11 cellular contexts compared by ENCODE assay signal in the genomic region with DNA sequence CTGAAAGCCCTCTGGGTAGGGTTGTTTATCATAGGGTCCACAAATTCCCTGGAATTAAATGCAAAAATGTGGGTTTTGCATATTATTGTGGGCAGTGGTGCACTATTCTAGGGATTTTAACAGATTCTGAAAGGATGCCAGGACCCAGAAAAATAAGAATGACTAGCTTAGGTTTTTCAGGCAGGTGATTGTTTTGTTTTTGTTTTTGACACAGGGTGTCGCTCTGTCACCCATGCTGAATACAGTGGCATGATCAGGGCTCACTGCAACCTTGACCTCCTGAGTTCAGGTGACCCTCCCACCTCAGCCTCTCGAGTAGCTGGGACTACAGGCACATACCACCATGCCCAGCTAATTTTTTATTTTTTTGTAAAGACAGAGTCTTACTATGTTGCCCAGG. TPM values are rescaled to one million over a fixed set of nuclear protein-coding genes. Genes with fewer than 3 reads are reported as not detected.
DNase-seq lines count a peak whose midpoint lies in the region; ATAC-seq and TF ChIP-seq lines count a peak whose summit lies in the region.
"Had no signal": no experiment of that assay in that cellular context is flagged by ENCODE, and none has a peak within 500 bp of the region (broad histone marks: within the 10 kb centered on the region; RNA-seq: fewer than 3 reads in every experiment).

No MANE protein-coding gene starts in this region.

- H3K4me3 Mint-ChIP-seq in activated naive CD4-positive, alpha-beta T cell treated with anti-CD3 and anti-CD28 coated beads, Interleukin-2, amount 10 ng/mL, durations not matched to agents 7 days and 5 days = no peak overlapping the region
- no peak overlapping the region for H3K4me3 Mint-ChIP-seq in effector memory CD8-positive, alpha-beta T cell
- no peak overlapping the region for H3K4me3 Mint-ChIP-seq in nephron

- CTCF ChIA-PET in activated naive CD4-positive, alpha-beta T cell treated with anti-CD3 and anti-CD28 coated beads, Interleukin-2, amount 10 ng/mL, durations not matched to agents 7 days and 5 days (lab: Charles Lee) = interaction anchor here (0.6 to 1.6 kb wide), 7 partner anchors 8 to 1915 kb away, joined by 3 to 8 read pairs (median 4); no protein-coding TSS in a partner anchor

- peaks cover 63% of the 10 kb centered on the region for H3K4me1 Mint-ChIP-seq in activated naive CD4-positive, alpha-beta T cell treated with anti-CD3 and anti-CD28 coated beads, Interleukin-2, amount 10 ng/mL, durations not matched to agents 7 days and 5 days
- H3K4me1 Mint-ChIP-seq in effector memory CD8-positive, alpha-beta T cell (ENCODE audit: low read depth in 2 of 2) = peaks cover 31 to 32% of the 10 kb centered on the region in 2 donors
- peaks cover 36% of the 10 kb centered on the region for H3K4me1 Mint-ChIP-seq in nephron

- H3K27me3 Mint-ChIP-seq in activated naive CD4-positive, alpha-beta T cell treated with anti-CD3 and anti-CD28 coated beads, Interleukin-2, amount 10 ng/mL, durations not matched to agents 7 days and 5 days = peaks cover 17% of the 10 kb centered on the region
- no peaks in the 10 kb centered on the region for H3K27me3 Mint-ChIP-seq in effector memory CD8-positive, alpha-beta T cell
- peaks cover 4% of the 10 kb centered on the region for H3K27me3 Mint-ChIP-seq in nephron (ENCODE audit: low read depth)

- DNase-seq in activated naive CD4-positive, alpha-beta T cell treated with anti-CD3 and anti-CD28 coated beads, Interleukin-2, amount 10 ng/mL, durations not matched to agents 7 days and 5 days = no peak
- DNase-seq in activated naive CD4-positive, alpha-beta T cell treated with anti-CD3 and anti-CD28 coated beads, Interleukin-2, amount 50 U/mL, for 72 hours (ENCODE audit: low spot score in 2 of 2) = no peak
- DNase-seq in effector memory CD8-positive, alpha-beta T cell = no peak
- no peak for DNase-seq in effector CD8-positive, alpha-beta T cell (lab: John Stamatoyannopoulos, UW)
- DNase-seq in stimulated activated CD4-positive, alpha-beta T cell treated with anti-CD3 and anti-CD28 coated beads, Interleukin-4, amount 100 ng/mL, for 1 hour = no peak
- no peak for DNase-seq in AML-193 (lab: John Stamatoyannopoulos, UW)
- DNase-seq: NCI-H1417 treated with DMSO at 0.1 percent for 48 hours had no signal

- ATAC-seq in activated naive CD4-positive, alpha-beta T cell treated with anti-CD3 and anti-CD28 coated beads, Interleukin-2, amount 50 U/mL, for 72 hours = no peak
- no peak for ATAC-seq in effector memory CD8-positive, alpha-beta T cell (replicated peaks)
- ATAC-seq in HG03378 (IDR thresholded peaks at IDR 0.05; ENCODE audit: unreplicated experiment) = no peak

- H3K9me3 Mint-ChIP-seq in activated naive CD4-positive, alpha-beta T cell treated with anti-CD3 and anti-CD28 coated beads, Interleukin-2, amount 10 ng/mL, durations not matched to agents 7 days and 5 days = no peaks in the 10 kb centered on the region
- H3K9me3 Mint-ChIP-seq in activated naive CD4-positive, alpha-beta T cell treated with anti-CD3 and anti-CD28 coated beads, Interleukin-2, amount 50 U/mL, for 72 hours = no peaks in the 10 kb centered on the region
- H3K9me3 Mint-ChIP-seq in effector memory CD8-positive, alpha-beta T cell = no peaks in the 10 kb centered on the region
- H3K9me3 Mint-ChIP-seq in nephron = no peaks in the 10 kb centered on the region

- H3K27ac Mint-ChIP-seq in activated naive CD4-positive, alpha-beta T cell treated with anti-CD3 and anti-CD28 coated beads, Interleukin-2, amount 10 ng/mL, durations not matched to agents 7 days and 5 days = peak overlapping the region; percentile 16
- no peak overlapping the region for H3K27ac Mint-ChIP-seq in activated naive CD4-positive, alpha-beta T cell treated with anti-CD3 and anti-CD28 coated beads, Interleukin-2, amount 50 U/mL, for 72 hours
- peak overlapping the region; percentile 65 to 75 for H3K27ac Mint-ChIP-seq in effector memory CD8-positive, alpha-beta T cell
- peak overlapping the region; percentile 90 to 96 (median 93) for H3K27ac Mint-ChIP-seq in nephron

- peaks cover 51% of the 10 kb centered on the region for H3K36me3 Mint-ChIP-seq in activated naive CD4-positive, alpha-beta T cell treated with anti-CD3 and anti-CD28 coated beads, Interleukin-2, amount 10 ng/mL, durations not matched to agents 7 days and 5 days
- H3K36me3 Mint-ChIP-seq in activated naive CD4-positive, alpha-beta T cell treated with anti-CD3 and anti-CD28 coated beads, Interleukin-2, amount 50 U/mL, for 72 hours = peaks cover 10 to 13% of the 10 kb centered on the region in 2 donors
- peaks cover 20% of the 10 kb centered on the region for H3K36me3 Mint-ChIP-seq in effector memory CD8-positive, alpha-beta T cell (ENCODE audit: insufficient read depth)
- no peaks in the 10 kb centered on the region for H3K36me3 Mint-ChIP-seq in nephron (ENCODE audit: low read depth)

- TF ChIP-seq CTCF in nephron (IDR thresholded peaks at IDR 0.05; ENCODE audit: unreplicated experiment in 3 of 3) = no peak

RNA-seq across cellular contexts. Expression of gene GALNT6, which starts 19.2 kb away (rescaled TPM):
- total RNA-seq in activated naive CD4-positive, alpha-beta T cell treated with anti-CD3 and anti-CD28 coated beads, Interleukin-2, amount 50 U/mL, for 72 hours = 1 to 10 TPM; 2.5 to 8.8 TPM

RNA-seq across cellular contexts. Expression of gene CELA1, which starts 25.5 kb away (rescaled TPM):
- not detected for total RNA-seq in activated naive CD4-positive, alpha-beta T cell treated with anti-CD3 and anti-CD28 coated beads, Interleukin-2, amount 50 U/mL, for 72 hours
- total RNA-seq: A172, dermis microvascular lymphatic vessel endothelial cell had no signal

RNA-seq across cellular contexts. Expression of gene BIN2, which starts 48.0 kb away (rescaled TPM):
- total RNA-seq in activated naive CD4-positive, alpha-beta T cell treated with anti-CD3 and anti-CD28 coated beads, Interleukin-2, amount 50 U/mL, for 72 hours = 10 to 100 TPM; 33.8 to 46.3 TPM
- total RNA-seq: A172, dermis microvascular lymphatic vessel endothelial cell had no signal

RNA-seq across cellular contexts. Expression of gene SLC4A8, which starts 52.6 kb away (rescaled TPM):
- 10 to 100 TPM in 1 of 2 donors, 1 to 10 TPM in 1; 2.4 to 14.4 TPM for total RNA-seq in activated naive CD4-positive, alpha-beta T cell treated with anti-CD3 and anti-CD28 coated beads, Interleukin-2, amount 50 U/mL, for 72 hours

Comparison
In these comparisons a context has a peak if more than half of its experiments do, and no peak if none do; other contexts are left out.
1. H3K27ac Mint-ChIP-seq: peak in activated naive CD4-positive, alpha-beta T cell treated with anti-CD3 and anti-CD28 coated beads, Interleukin-2, amount 10 ng/mL, durations not matched to agents 7 days and 5 days (single experiment), effector memory CD8-positive, alpha-beta T cell (2 of 2) and nephron (3 of 3); none in activated naive CD4-positive, alpha-beta T cell treated with anti-CD3 and anti-CD28 coated beads, Interleukin-2, amount 50 U/mL, for 72 hours (0 of 2).